In the genomic region with DNA sequence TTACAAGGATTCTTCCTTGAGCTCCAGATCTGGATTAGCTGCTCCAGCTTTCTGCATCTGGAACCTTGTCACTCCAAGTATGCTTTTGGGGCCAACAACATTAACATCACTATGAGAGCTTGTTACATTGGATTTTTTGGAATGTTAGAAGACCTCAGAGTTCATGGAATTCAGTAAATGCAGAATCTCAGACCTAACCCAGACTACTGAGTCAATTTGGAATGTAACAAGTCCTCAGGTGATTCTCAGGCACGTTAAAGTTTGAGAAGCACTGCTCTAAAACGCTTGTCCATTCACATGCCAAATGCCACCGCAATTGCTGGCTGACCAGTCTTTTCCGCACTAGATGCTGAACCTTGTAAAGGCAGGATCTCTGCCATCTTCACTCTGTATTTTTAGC, we compare ENCODE assay signal across 24 cellular contexts.
DNase-seq lines count a peak whose midpoint lies in the region; TF ChIP-seq lines count a peak whose summit lies in the region.
"Had no signal": no experiment of that assay in that cellular context is flagged by ENCODE, and none has a peak within 500 bp of the region (broad histone marks: within the 10 kb centered on the region; RNA-seq: fewer than 3 reads in every experiment).

No MANE protein-coding gene starts in this region.

- no peaks in the 10 kb centered on the region for H3K4me1 ChIP-seq in adipocyte (ENCODE audit: control insufficient read depth, insufficient read depth, low read length)
- H3K4me1 ChIP-seq in adrenal gland (replicated peaks in 1 of 2) = peaks cover 0 to 4% of the 10 kb centered on the region in 2 donors

- TF ChIP-seq POLR2A in adrenal gland (IDR thresholded peaks at IDR 0.05) = no peak

- no peak overlapping the region for H3K9ac ChIP-seq in adipocyte (ENCODE audit: low read length)

- peaks cover 34% of the 10 kb centered on the region for H3K36me3 Mint-ChIP-seq in nephron progenitor cell (ENCODE audit: low read depth)
- H3K36me3 Mint-ChIP-seq: CD14-positive monocyte had no signal

- no peaks in the 10 kb centered on the region for H3K36me3 ChIP-seq in BJ (ENCODE audit: control insufficient read depth, insufficient read depth, low read length)
- H3K36me3 ChIP-seq in adipocyte (ENCODE audit: control insufficient read depth, insufficient read depth, low read length, severe bottlenecking) = no peaks in the 10 kb centered on the region
- no peaks in the 10 kb centered on the region for H3K36me3 ChIP-seq in adrenal gland (replicated peaks in 1 of 2)

- POLR2A ChIA-PET in BJ (lab: Charles Lee) = interaction anchor here (0.6 kb wide), 1 partner anchor 26 kb away, joined by 5 read pairs; no protein-coding TSS in a partner anchor

- WGBS in adrenal gland, 4 donors = 63 to 94% (median 79%) methylated on average over 3 to 4 of the region's 4 CpGs

- peaks cover 10% of the 10 kb centered on the region for H3K27me3 Mint-ChIP-seq in nephron progenitor cell (ENCODE audit: low read depth, poor library complexity)
- H3K27me3 Mint-ChIP-seq: CD8-positive, alpha-beta memory T cell had no signal

- H3K4me3 ChIP-seq in BJ (ENCODE audit: low read depth, low read length) (no peak overlapping the region), adipocyte (ENCODE audit: low read length) (no peak overlapping the region), adrenal gland (no peak overlapping the region)
- H3K4me3 ChIP-seq: K562 had no signal

- TF ChIP-seq CTCF in BJ (IDR thresholded peaks at IDR 0.05; ENCODE audit: insufficient read depth, low read depth, low read length) (no peak), nephron progenitor cell (IDR thresholded peaks at IDR 0.05) (no peak), adrenal gland (IDR thresholded peaks at IDR 0.05) (no peak)

- peak overlapping the region; percentile 30 for H3K27ac Mint-ChIP-seq in nephron progenitor cell
- H3K27ac Mint-ChIP-seq: CD14-positive monocyte had no signal

- H3K9me3 ChIP-seq in adipocyte (ENCODE audit: control insufficient read depth, low read length) (no peaks in the 10 kb centered on the region), adrenal gland (replicated peaks in 1 of 3) (no peaks in the 10 kb centered on the region)

- intact Hi-C loops in adrenal gland (cut with DNase I) = no loop called here

- DNase-seq in BJ (ENCODE audit: low read depth) (peak; percentile 23), adipocyte (ENCODE audit: low read depth) (peak; percentile 21), fibroblast of peridontal ligament (ENCODE audit: extremely low read depth) (peak; percentile 15), nephron progenitor cell (no peak), DMS 273 (lab: John Stamatoyannopoulos, UW; ENCODE audit: unreplicated experiment) (no peak), adrenal gland (no peak), SIG-M5 treated with dmso at 0.1 percent for 504 hours (lab: John Stamatoyannopoulos, UW; ENCODE audit: unreplicated experiment) (no peak)
- DNase-seq: CD8-positive, alpha-beta memory T cell; DMS79 treated with DMSO at 0.1 percent for 48 hours; H7; Kasumi-1; MV-4-11; NCI-H1105; NCI-H1436 treated with DMSO at 0.1 percent for 48 hours; NCI-H187 treated with DMSO at 0.1 percent for 48 hours; NCI-H2107; NCI-H446 treated with DMSO at 0.1 percent for 48 hours; NCI-H526; NCI-H82; NK-92 treated with Interleukin-12 subunit alpha and Interleukin-12 subunit beta, amount 100 ng/mL, for 24 hours; Right ventricle myocardium superior; RPMI8226 had no signal

- H3K27me3 ChIP-seq in BJ (ENCODE audit: control insufficient read depth, insufficient read depth, low read length) (no peaks in the 10 kb centered on the region), adipocyte (replicated peaks; ENCODE audit: control insufficient read depth, insufficient read depth, low read length) (no peaks in the 10 kb centered on the region), adrenal gland (no peaks in the 10 kb centered on the region)

- peaks cover 17% of the 10 kb centered on the region for H3K9me3 Mint-ChIP-seq in nephron progenitor cell

- H3K27ac ChIP-seq in adrenal gland = no peak overlapping the region

- peaks cover 48% of the 10 kb centered on the region for H3K4me1 Mint-ChIP-seq in nephron progenitor cell
- H3K4me1 Mint-ChIP-seq: CD14-positive monocyte; CD8-positive, alpha-beta memory T cell had no signal

- no peak overlapping the region for H3K4me3 Mint-ChIP-seq in nephron progenitor cell
- H3K4me3 Mint-ChIP-seq: CD14-positive monocyte; CD8-positive, alpha-beta memory T cell had no signal

- CTCF ChIA-PET in BJ (lab: Yijun Ruan, JAX) = no interaction called here

Comparison
In these comparisons a context has a peak if more than half of its experiments do, and no peak if none do; other contexts are left out.
1. DNase-seq: peak in BJ (single experiment), adipocyte (single experiment) and fibroblast of peridontal ligament (single experiment); none in nephron progenitor cell (single experiment), DMS 273 (single experiment), adrenal gland (0 of 7) and SIG-M5 treated with dmso at 0.1 percent for 504 hours (single experiment).